ENCODE assay signal across 1 cellular context in genomic region chr2:128028668-128029054, GRCh38.
TF ChIP-seq lines count a peak whose summit lies in the region.

No MANE protein-coding gene starts in this region.

TF ChIP-seq in SK-N-SH treated with all-trans-retinoic acid at 6 μM for 48 hours, 23 proteins besides CTCF, POLR2A, EP300 and RAD21 (continued from another document):
- TF ChIP-seq OSR1 (CRISPR knock-in tag; IDR thresholded peaks at IDR 0.05) = no peak
- no peak for TF ChIP-seq ZC3H10 (CRISPR knock-in tag; IDR thresholded peaks at IDR 0.05)
- TF ChIP-seq ZFP30 (CRISPR knock-in tag; IDR thresholded peaks at IDR 0.05) = no peak
- no peak for TF ChIP-seq PATZ1 (CRISPR knock-in tag; IDR thresholded peaks at IDR 0.05; ENCODE audit: borderline replicate concordance)
- no peak for TF ChIP-seq GLIS3 (CRISPR knock-in tag; IDR thresholded peaks at IDR 0.05)
- no peak for TF ChIP-seq ZNF8 (CRISPR knock-in tag; IDR thresholded peaks at IDR 0.05)
